Comparison of ENCODE assay signal across 1 cellular context in genomic region chr6:147941143-147941542, GRCh38.
TF ChIP-seq lines count a peak whose summit lies in the region.

No MANE protein-coding gene starts in this region.

TF ChIP-seq in IMR-90, 13 proteins besides CTCF, POLR2A, EP300 and RAD21:
- TF ChIP-seq MAZ (IDR thresholded peaks at IDR 0.05; ENCODE audit: borderline replicate concordance, low read depth, low read length), result no peak
- TF ChIP-seq CEBPB (IDR thresholded peaks at IDR 0.05; ENCODE audit: low read depth, low read length), result no peak
- TF ChIP-seq RCOR1 (IDR thresholded peaks at IDR 0.05; ENCODE audit: insufficient replicate concordance, low read length), result no peak
- TF ChIP-seq RFX5 (IDR thresholded peaks at IDR 0.05; ENCODE audit: low read depth, low read length), result no peak
